18 cellular contexts compared by ENCODE assay signal in the genomic region with DNA sequence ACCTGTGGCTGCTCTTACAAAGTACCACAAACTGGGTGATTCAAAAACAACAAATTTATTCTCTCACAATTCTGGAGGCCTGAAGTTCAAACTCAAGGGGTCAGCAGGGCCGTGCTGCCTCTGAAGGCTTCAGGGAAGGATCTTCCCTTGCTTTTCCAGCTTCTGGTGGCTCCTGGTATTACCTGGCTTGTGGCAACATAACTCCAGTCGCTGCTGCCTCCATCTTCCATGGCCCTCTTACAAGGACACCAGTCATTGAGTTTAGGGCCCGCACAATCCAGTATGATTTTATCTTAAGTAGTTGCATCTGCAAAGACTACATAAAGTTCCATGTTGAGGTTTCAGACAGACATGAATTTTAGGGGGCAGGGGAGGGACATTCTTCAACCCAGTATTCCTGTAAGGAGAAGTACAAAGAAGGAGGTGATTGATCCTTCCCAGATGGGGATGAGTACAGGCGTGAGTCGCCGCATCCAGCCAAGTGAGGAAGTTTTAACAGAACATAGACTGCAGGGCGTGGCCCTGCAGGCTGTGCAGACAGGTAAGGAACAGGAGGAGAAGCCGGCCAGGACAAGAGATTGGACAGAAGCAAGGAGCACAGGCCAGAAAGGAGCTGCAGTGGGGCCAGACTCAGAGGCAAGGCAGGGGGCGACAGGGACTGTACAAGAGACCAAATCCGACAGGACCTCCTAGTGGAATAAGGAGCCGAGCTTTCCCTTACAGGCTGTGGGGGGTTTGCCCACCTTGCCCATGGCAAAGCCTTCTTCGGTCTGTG.
"Had no signal": no experiment of that assay in that cellular context is flagged by ENCODE, and none has a peak within 500 bp of the region (broad histone marks: within the 10 kb centered on the region; RNA-seq: fewer than 3 reads in every experiment).

No MANE protein-coding gene starts in this region.

- H3K36me3 ChIP-seq: esophagus muscularis mucosa, ovary, stomach had no signal

- H3K27ac ChIP-seq: body of pancreas, esophagus muscularis mucosa, ovary, stomach had no signal

- H3K9me3 ChIP-seq: body of pancreas, esophagus muscularis mucosa, ovary, stomach had no signal

- H3K4me3 Mint-ChIP-seq: activated CD4-positive, alpha-beta T cell treated with anti-CD3 and anti-CD28 coated beads, Interleukin-2, amount 10 ng/mL, durations not matched to agents 24 days and 14 days; activated naive CD4-positive, alpha-beta T cell treated with anti-CD3 and anti-CD28 coated beads, Interleukin-2, amount 50 U/mL, for 24 hours; central memory CD8-positive, alpha-beta T cell; nephron; T-helper 1 cell treated with Interleukin-12 subunit alpha and Interleukin-12 subunit beta and Interleukin-4 antibody, amounts not matched to agents 30 μg/mL and 1 μg/mL, for 36 hours; WTC11 had no signal

- ATAC-seq: body of pancreas, left lobe of liver, WTC11 had no signal

- DNase-seq: activated CD4-positive, alpha-beta T cell treated with anti-CD3 and anti-CD28 coated beads, Interleukin-2, amount 10 ng/mL, durations not matched to agents 24 days and 14 days; activated CD8-positive, alpha-beta memory T cell treated with anti-CD3 and anti-CD28 coated beads for 24 hours; amniotic stem cell; effector memory CD4-positive, alpha-beta T cell; head of caudate nucleus; ovary; stimulated activated CD4-positive, alpha-beta T cell treated with anti-CD3 and anti-CD28 coated beads, Interleukin-15, amount 100 ng/mL, for 24 hours; stimulated activated CD4-positive, alpha-beta T cell treated with anti-CD3 and anti-CD28 coated beads, Interleukin-4, amount 100 ng/mL, for 24 hours; stomach had no signal

- H3K4me1 ChIP-seq: body of pancreas, esophagus muscularis mucosa had no signal

- H3K27ac Mint-ChIP-seq: activated CD4-positive, alpha-beta T cell treated with anti-CD3 and anti-CD28 coated beads, Interleukin-2, amount 10 ng/mL, durations not matched to agents 24 days and 14 days; activated naive CD4-positive, alpha-beta T cell treated with anti-CD3 and anti-CD28 coated beads, Interleukin-2, amount 50 U/mL, for 24 hours; nephron; T-helper 1 cell treated with Interleukin-12 subunit alpha and Interleukin-12 subunit beta and Interleukin-4 antibody, amounts not matched to agents 30 μg/mL and 1 μg/mL, for 36 hours; WTC11 had no signal

- FAIRE-seq: urothelium cell line had no signal

- H3K4me3 ChIP-seq: body of pancreas, esophagus muscularis mucosa, ovary, stomach had no signal

- H3K9me3 Mint-ChIP-seq: activated naive CD4-positive, alpha-beta T cell treated with anti-CD3 and anti-CD28 coated beads, Interleukin-2, amount 50 U/mL, for 24 hours; central memory CD8-positive, alpha-beta T cell had no signal

- H3K4me1 Mint-ChIP-seq: central memory CD8-positive, alpha-beta T cell; nephron; WTC11 had no signal

- H3K36me3 Mint-ChIP-seq: activated naive CD4-positive, alpha-beta T cell treated with anti-CD3 and anti-CD28 coated beads, Interleukin-2, amount 50 U/mL, for 24 hours; WTC11 had no signal

- H3K27me3 Mint-ChIP-seq: activated CD4-positive, alpha-beta T cell treated with anti-CD3 and anti-CD28 coated beads, Interleukin-2, amount 10 ng/mL, durations not matched to agents 24 days and 14 days; activated naive CD4-positive, alpha-beta T cell treated with anti-CD3 and anti-CD28 coated beads, Interleukin-2, amount 50 U/mL, for 24 hours had no signal

- H3K27me3 ChIP-seq: body of pancreas, esophagus muscularis mucosa, ovary, stomach had no signal
